Comparison of ENCODE assay signal across 8 cellular contexts in the genomic region with DNA sequence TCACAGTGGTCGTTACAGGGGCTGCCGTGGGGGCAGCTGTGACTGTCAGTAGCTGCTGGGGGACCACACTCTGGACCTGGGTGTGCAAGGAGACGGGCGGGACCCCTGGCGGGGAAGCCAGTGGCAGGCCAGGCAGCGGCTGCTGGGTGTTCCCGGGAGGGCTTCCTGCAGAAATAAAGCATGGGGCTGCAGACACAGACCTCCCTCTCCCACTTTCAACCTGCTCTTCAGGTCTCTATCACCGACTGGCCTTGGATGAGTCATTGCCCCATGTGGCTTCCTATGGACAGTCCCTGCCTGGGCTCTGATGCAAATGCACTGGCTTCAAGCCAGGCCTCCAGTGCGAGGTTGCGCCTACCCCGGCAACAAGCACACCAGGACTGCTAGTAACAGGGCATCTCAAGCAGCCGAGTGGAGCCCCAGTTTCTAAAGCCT. TPM values are rescaled to one million over a fixed set of nuclear protein-coding genes. Genes with fewer than 3 reads are reported as not detected.
DNase-seq lines count a peak whose midpoint lies in the region; ATAC-seq lines count a peak whose summit lies in the region.

No MANE protein-coding gene starts in this region.

- no peaks in the 10 kb centered on the region for H3K27me3 Mint-ChIP-seq in T-helper 17 cell

- peak overlapping the region; percentile 89 for H3K27ac Mint-ChIP-seq in T-helper 17 cell

- peak overlapping the region; percentile 60 for H3K4me3 Mint-ChIP-seq in T-helper 17 cell

- no peaks in the 10 kb centered on the region for H3K9me3 ChIP-seq in T-helper 17 cell (ENCODE audit: control insufficient read depth, low read length, poor library complexity, severe bottlenecking)

- ATAC-seq in HG03066 (IDR thresholded peaks at IDR 0.05; ENCODE audit: low read depth, unreplicated experiment), result peak; percentile 66
- peak; percentile 37 for ATAC-seq in T-helper 17 cell
- no peak for ATAC-seq in HG02852 (IDR thresholded peaks at IDR 0.05; ENCODE audit: unreplicated experiment)

- H3K36me3 Mint-ChIP-seq in T-helper 17 cell (ENCODE audit: low read depth), result peaks cover 4% of the 10 kb centered on the region

- peaks cover 34% of the 10 kb centered on the region for H3K4me1 Mint-ChIP-seq in T-helper 17 cell

- DNase-seq in SIG-M5 treated with dmso at 0.1 percent for 504 hours (lab: John Stamatoyannopoulos, UW; ENCODE audit: unreplicated experiment), result peak; percentile 52
- DNase-seq in SIG-M5 (lab: John Stamatoyannopoulos, UW), result no peak
- DNase-seq in T-helper 17 cell, result peak in 2 of 3 donors; percentile 42 to 51
- DNase-seq in astrocyte of the hippocampus (ENCODE audit: low read depth, low spot score), result peak; percentile 94
- peak; percentile 93 for DNase-seq in kidney tubule cell (ENCODE audit: low spot score)
- peak; percentile 73 to 76 for DNase-seq in stimulated activated CD8-positive, alpha-beta memory T cell treated with anti-CD3 and anti-CD28 coated beads, Interleukin-2, amount 100 ng/mL, for 48 hours (ENCODE audit: low read depth in 2 of 2)

RNA-seq across cellular contexts. Expression of gene SREBF1, which starts 17.2 kb away (rescaled TPM):
- total RNA-seq in T-helper 17 cell, result 100 to 1,000 TPM; 198 to 241 TPM
